ENCODE assay signal across 19 cellular contexts in the genomic region with DNA sequence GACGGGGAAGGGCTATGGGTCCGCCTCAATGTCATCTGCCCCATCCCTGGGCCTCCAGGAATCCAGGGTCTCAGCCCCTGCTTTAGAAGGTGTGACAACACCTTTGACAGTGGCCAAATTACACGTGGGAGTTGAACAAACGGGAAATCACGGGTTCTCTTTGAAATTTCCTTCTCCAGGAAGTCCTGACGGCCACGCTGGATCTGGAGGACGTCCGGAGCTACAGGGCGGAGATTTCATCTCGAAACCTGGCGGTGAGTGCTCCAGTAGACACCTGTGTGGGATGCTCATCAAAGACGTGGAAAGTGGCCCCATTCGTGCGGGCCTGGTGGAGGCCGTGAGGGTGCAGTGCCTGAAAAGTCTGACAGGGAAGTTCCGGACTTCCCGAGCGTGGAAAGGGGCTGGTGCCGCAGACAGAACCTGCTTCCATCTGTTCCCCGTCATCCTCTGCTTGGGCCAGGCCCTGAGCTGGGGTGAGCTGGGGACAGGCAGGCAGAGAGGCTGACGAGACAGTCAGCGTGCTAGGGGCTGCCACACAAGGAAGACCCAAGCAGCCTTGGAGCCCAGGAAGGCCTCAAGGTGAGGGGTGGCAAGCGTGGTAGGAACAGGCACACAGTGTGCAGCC. TPM values are rescaled to one million over a fixed set of nuclear protein-coding genes. Genes with fewer than 3 reads are reported as not detected.
DNase-seq lines count a peak whose midpoint lies in the region; ATAC-seq, FAIRE-seq and TF ChIP-seq lines count a peak whose summit lies in the region.
"Had no signal": no experiment of that assay in that cellular context is flagged by ENCODE, and none has a peak within 500 bp of the region (broad histone marks: within the 10 kb centered on the region; RNA-seq: fewer than 3 reads in every experiment).

No MANE protein-coding gene starts in this region.

- no peaks in the 10 kb centered on the region for H3K9me3 ChIP-seq in GM12878 (replicated peaks; ENCODE audit: control insufficient read depth, insufficient read depth, low read length)

- H3K4me1 ChIP-seq in GM12878 (ENCODE audit: control insufficient read depth, insufficient read depth, low read length): no peaks in the 10 kb centered on the region

- intact Hi-C loops in left ventricle myocardium superior (cut with micrococcal nuclease): no loop called here
- intact Hi-C loops in cardiac septum (cut with DNase I): no loop called here
- intact Hi-C loops in GM12878 (cut with micrococcal nuclease; ENCODE audit: unreplicated experiment): no loop called here
- intact Hi-C loops in activated CD4-positive, alpha-beta T cell treated with anti-CD3 and anti-CD28 coated beads, Interleukin-2, amount 10 ng/mL, durations not matched to agents 24 days and 14 days (cut with micrococcal nuclease): no loop called here

- H3K36me3 Mint-ChIP-seq in nephron progenitor cell (ENCODE audit: low read depth) (peaks cover 44% of the 10 kb centered on the region), type B pancreatic cell (peaks cover 33% of the 10 kb centered on the region)
- peaks cover 53% of the 10 kb centered on the region for H3K36me3 Mint-ChIP-seq in activated CD4-positive, alpha-beta T cell treated with anti-CD3 and anti-CD28 coated beads, Interleukin-2, amount 10 ng/mL, durations not matched to agents 24 days and 14 days (ENCODE audit: low read depth)

- POLR2A ChIA-PET in GM12878 (lab: Charles Lee): no interaction called here

- H3K4me3 ChIP-seq in GM12878: no peak overlapping the region
- H3K4me3 ChIP-seq: GM23338 had no signal

- no peak for FAIRE-seq in GM12878 (lab: Jason Lieb, UNC)
- FAIRE-seq: D721Med had no signal

- no peak for TF ChIP-seq RAD21 in GM12878 (IDR thresholded peaks at IDR 0.05; ENCODE audit: insufficient read depth, low read depth, low read length)

- H3K27ac ChIP-seq in GM12878 (ENCODE audit: control insufficient read depth, insufficient read depth): no peak overlapping the region
- H3K27ac ChIP-seq: C4-2B had no signal

- H3K9me3 Mint-ChIP-seq in nephron progenitor cell (no peaks in the 10 kb centered on the region), type B pancreatic cell (no peaks in the 10 kb centered on the region)
- no peaks in the 10 kb centered on the region for H3K9me3 Mint-ChIP-seq in activated CD4-positive, alpha-beta T cell treated with anti-CD3 and anti-CD28 coated beads, Interleukin-2, amount 10 ng/mL, durations not matched to agents 24 days and 14 days
- H3K9me3 Mint-ChIP-seq: CD4-positive, alpha-beta memory T cell; GM23338; H9 had no signal

- H3K4me2 ChIP-seq in GM12878 (ENCODE audit: control insufficient read depth, insufficient read depth): no peak overlapping the region
- H3K4me2 ChIP-seq: GM23338 had no signal

- in situ Hi-C loops in GM12878 (cut with MboI): no loop called here

- peak; percentile 15; the same call in 1 of the 2 replicates for TF ChIP-seq POLR2A in GM12878 (IDR thresholded peaks at IDR 0.05; ENCODE audit: low read depth, low read length)

- 95% methylated on average over 24 of the region's 24 CpGs for WGBS in GM12878 (ENCODE audit: insufficient coverage, insufficient replicate concordance, low lambda C conversion rate, missing lambda C conversion rate)

- DNase-seq in left ventricle myocardium superior (peak; percentile 21), cardiac septum (ENCODE audit: low spot score) (no peak), GM12878 (ENCODE audit: low read depth, low spot score) (no peak), nephron progenitor cell (no peak), type B pancreatic cell (ENCODE audit: extremely low spot score, unreplicated experiment) (no peak), NCI-H1417 treated with DMSO at 0.1 percent for 48 hours (lab: John Stamatoyannopoulos, UW) (no peak), NCI-H187 (lab: John Stamatoyannopoulos, UW) (no peak)
- no peak for DNase-seq in activated CD4-positive, alpha-beta T cell treated with anti-CD3 and anti-CD28 coated beads, Interleukin-2, amount 10 ng/mL, durations not matched to agents 24 days and 14 days
- DNase-seq: ACHN; CD4-positive, alpha-beta memory T cell; DND-41; GDM1; IMR-90 had no signal

- CTCF ChIA-PET in GM12878 (lab: Yijun Ruan, JAX): interaction anchor here (0.6 kb wide), 1 partner anchor 10 kb away, joined by 3 read pairs; no protein-coding TSS in a partner anchor

- H3K27me3 Mint-ChIP-seq in nephron progenitor cell (ENCODE audit: low read depth, poor library complexity) (peaks cover 2% of the 10 kb centered on the region), type B pancreatic cell (no peaks in the 10 kb centered on the region)
- H3K27me3 Mint-ChIP-seq in activated CD4-positive, alpha-beta T cell treated with anti-CD3 and anti-CD28 coated beads, Interleukin-2, amount 10 ng/mL, durations not matched to agents 24 days and 14 days: no peaks in the 10 kb centered on the region
- H3K27me3 Mint-ChIP-seq: CD4-positive, alpha-beta memory T cell had no signal

- H3K79me2 ChIP-seq in GM12878 (ENCODE audit: control insufficient read depth, insufficient read depth, low read length): no peaks in the 10 kb centered on the region

- H3K4me1 Mint-ChIP-seq in nephron progenitor cell (peaks cover 25% of the 10 kb centered on the region), type B pancreatic cell (ENCODE audit: unreplicated experiment) (peaks cover 5% of the 10 kb centered on the region)
- no peaks in the 10 kb centered on the region for H3K4me1 Mint-ChIP-seq in activated CD4-positive, alpha-beta T cell treated with anti-CD3 and anti-CD28 coated beads, Interleukin-2, amount 10 ng/mL, durations not matched to agents 24 days and 14 days
- H3K4me1 Mint-ChIP-seq: CD4-positive, alpha-beta memory T cell had no signal

- H3K4me3 Mint-ChIP-seq in nephron progenitor cell (no peak overlapping the region), type B pancreatic cell (no peak overlapping the region)
- H3K4me3 Mint-ChIP-seq in activated CD4-positive, alpha-beta T cell treated with anti-CD3 and anti-CD28 coated beads, Interleukin-2, amount 10 ng/mL, durations not matched to agents 24 days and 14 days: no peak overlapping the region
- H3K4me3 Mint-ChIP-seq: CD4-positive, alpha-beta memory T cell; GM23338 had no signal

- no peak overlapping the region for H2AFZ ChIP-seq in GM12878 (ENCODE audit: control insufficient read depth, low read depth, low read length)
- H2AFZ ChIP-seq: GM23338 had no signal

- no peaks in the 10 kb centered on the region for H4K20me1 ChIP-seq in GM12878 (ENCODE audit: control insufficient read depth, insufficient read depth)

- H3K27ac Mint-ChIP-seq in nephron progenitor cell (peak overlapping the region; percentile 54), type B pancreatic cell (peak overlapping the region; percentile 48)
- H3K27ac Mint-ChIP-seq in activated CD4-positive, alpha-beta T cell treated with anti-CD3 and anti-CD28 coated beads, Interleukin-2, amount 10 ng/mL, durations not matched to agents 24 days and 14 days: no peak overlapping the region
- H3K27ac Mint-ChIP-seq: CD4-positive, alpha-beta memory T cell; GM23338 had no signal

- SMC1A ChIA-PET in GM12878 (lab: Charles Lee; ENCODE audit: uncharacterized antibody, unreplicated experiment): interaction anchor here (0.6 kb wide), 1 partner anchor 20 kb away, joined by 3 read pairs; no protein-coding TSS in a partner anchor

- no peak for TF ChIP-seq CTCF in GM12878 (IDR thresholded peaks at IDR 0.05 in 2 of 3, conservative IDR thresholded peaks at IDR 0.05 in 1 of 3; ENCODE audit: control insufficient read depth in 2 of 3, extremely low read depth in 1 of 3, insufficient read depth in 1 of 3, low read depth in 3 of 3, low read length in 3 of 3)
- TF ChIP-seq CTCF in nephron progenitor cell (IDR thresholded peaks at IDR 0.05): no peak
- TF ChIP-seq CTCF in type B pancreatic cell (conservative IDR thresholded peaks at IDR 0.05): no peak

- H3K9ac ChIP-seq in GM12878 (ENCODE audit: control insufficient read depth, insufficient read depth, low read length): no peak overlapping the region

- RAD21 ChIA-PET in GM12878 (lab: Charles Lee; ENCODE audit: unreplicated experiment): no interaction called here

- TSS peak; percentile 36 for BruUV-seq in GM12878 (replicated peaks; lab: Mats Ljungman, UMichigan)

- ATAC-seq in left ventricle myocardium superior (no peak), GM12878 (no peak)

- TF ChIP-seq EP300 in GM12878 (IDR thresholded peaks at IDR 0.05; ENCODE audit: borderline replicate concordance in 1 of 2, control insufficient read depth in 1 of 2, low read depth in 2 of 2, low read length in 2 of 2): no peak

- H3K36me3 ChIP-seq in GM12878 (ENCODE audit: control insufficient read depth in 2 of 2, insufficient read depth in 2 of 2, low read length in 1 of 2): peaks cover 29 to 42% of the 10 kb centered on the region in 2 experiments

- no peaks in the 10 kb centered on the region for H3K27me3 ChIP-seq in GM12878 (replicated peaks in 1 of 2; ENCODE audit: control insufficient read depth in 2 of 2, insufficient read depth in 2 of 2, low read length in 1 of 2)

RNA-seq across cellular contexts. Expression of a gene that starts 25.3 kb away (rescaled TPM):
- total RNA-seq in left ventricle myocardium superior: 20.5 TPM
- 22.0 TPM for total RNA-seq in cardiac septum
- total RNA-seq in GM12878 (2013; cell fraction: nucleolus; rRNA removed): 486 and 543 TPM in 2 replicates
- total RNA-seq in GM12878 (2014; rRNA removed): 83.2 and 89.2 TPM in 2 replicates
- total RNA-seq in GM12878 (2014; rRNA removed; fragmentation: Illumina TruSeq; extraction: Trizol): 57.4 and 57.5 TPM in 2 replicates
- total RNA-seq in GM12878 (2021): 83.1 and 90.2 TPM in 2 replicates
- 55.1 TPM for polyA plus RNA-seq in GM12878 (2011; ENCODE audit: low read depth)
- polyA plus RNA-seq in GM12878 (2011; rRNA removed): 62.0 and 75.2 TPM in 2 replicates
- polyA plus RNA-seq in GM12878 (2011; cell fraction: cytosol; rRNA removed): 73.7 and 88.1 TPM in 2 replicates
- polyA plus RNA-seq in GM12878 (2011; cell fraction: nucleus; rRNA removed): 631 and 743 TPM in 2 replicates
- 104 and 105 TPM in 2 replicates for polyA plus RNA-seq in GM12878 (2012)
- 51.4 and 57.4 TPM in 2 replicates for polyA plus RNA-seq in GM12878 (2014; fragmentation: Illumina TruSeq; extraction: Trizol)
- 10 to 100 TPM; 12.2 to 18.8 TPM for polyA plus RNA-seq in GM12878 (2014; fragmentation: Nextera tagmentation; extraction: Ambion mirVana)
- polyA plus RNA-seq in GM12878 (2014; rRNA removed): 88.9 and 89.0 TPM in 2 replicates
- polyA plus RNA-seq in GM12878 (2016; fragmentation: Nextera tagmentation; extraction: Ambion mirVana): 10 to 100 TPM; 66.7 to 72.3 TPM
- 119 and 154 TPM in 2 replicates for polyA minus RNA-seq in GM12878 (2011; rRNA and poly(A)+ RNA removed)
- 29.8 and 31.1 TPM in 2 replicates for polyA minus RNA-seq in GM12878 (2011; cell fraction: cytosol; rRNA and poly(A)+ RNA removed)
- polyA minus RNA-seq in GM12878 (2011; cell fraction: nucleus; rRNA and poly(A)+ RNA removed): 209 and 266 TPM in 2 replicates
- total RNA-seq in type B pancreatic cell (ENCODE audit: low replicate concordance): 66.6 and 96.7 TPM in 2 replicates
- 101 and 109 TPM in 2 replicates for total RNA-seq in activated CD4-positive, alpha-beta T cell treated with anti-CD3 and anti-CD28 coated beads, Interleukin-2, amount 10 ng/mL, durations not matched to agents 24 days and 14 days

RNA-seq across cellular contexts. Expression of a gene that starts 30.1 kb away (rescaled TPM):
- total RNA-seq in left ventricle myocardium superior (41.3 TPM), cardiac septum (31.2 TPM), GM12878 (2014; rRNA removed) (86.7 and 92.6 TPM in 2 replicates), GM12878 (2014; rRNA removed; fragmentation: Illumina TruSeq; extraction: Trizol) (30.7 and 31.2 TPM in 2 replicates), GM12878 (2021) (115 and 126 TPM in 2 replicates), type B pancreatic cell (ENCODE audit: low replicate concordance) (97.0 and 99.1 TPM in 2 replicates)
- 48.9 and 54.3 TPM in 2 replicates for total RNA-seq in GM12878 (2013; cell fraction: nucleolus; rRNA removed)
- polyA plus RNA-seq in GM12878 (2011; ENCODE audit: low read depth): 47.8 TPM
- polyA plus RNA-seq in GM12878 (2011; rRNA removed) (36.1 and 106 TPM in 2 replicates), GM12878 (2014; fragmentation: Illumina TruSeq; extraction: Trizol) (54.0 and 92.0 TPM in 2 replicates), GM12878 (2014; fragmentation: Nextera tagmentation; extraction: Ambion mirVana) (10 to 100 TPM in 1 of 2 experiments, 1 to 10 TPM in 1; 4.2 to 13.8 TPM), GM12878 (2014; rRNA removed) (67.8 and 79.5 TPM in 2 replicates), GM12878 (2016; fragmentation: Nextera tagmentation; extraction: Ambion mirVana) (10 to 100 TPM; 46.1 to 47.8 TPM)
- polyA plus RNA-seq in GM12878 (2011; cell fraction: cytosol; rRNA removed): 89.5 and 113 TPM in 2 replicates
- 78.6 and 90.6 TPM in 2 replicates for polyA plus RNA-seq in GM12878 (2011; cell fraction: nucleus; rRNA removed)
- 84.3 and 96.6 TPM in 2 replicates for polyA plus RNA-seq in GM12878 (2012)
- 90.8 and 101 TPM in 2 replicates for polyA minus RNA-seq in GM12878 (2011; rRNA and poly(A)+ RNA removed)
- polyA minus RNA-seq in GM12878 (2011; cell fraction: cytosol; rRNA and poly(A)+ RNA removed): 66.6 and 73.7 TPM in 2 replicates
- 26.7 and 44.7 TPM in 2 replicates for polyA minus RNA-seq in GM12878 (2011; cell fraction: nucleus; rRNA and poly(A)+ RNA removed)
- 112 and 116 TPM in 2 replicates for total RNA-seq in activated CD4-positive, alpha-beta T cell treated with anti-CD3 and anti-CD28 coated beads, Interleukin-2, amount 10 ng/mL, durations not matched to agents 24 days and 14 days

RNA-seq across cellular contexts. Expression of a gene that starts 48.7 kb away (rescaled TPM):
- not detected for total RNA-seq in left ventricle myocardium superior
- total RNA-seq in cardiac septum: not detected
- total RNA-seq in GM12878 (2013; cell fraction: nucleolus; rRNA removed): 0.46 and 0.59 TPM in 2 replicates
- 0.05 TPM in 1 of 2 replicates, not detected in the other for total RNA-seq in GM12878 (2014; rRNA removed)
- total RNA-seq in GM12878 (2014; rRNA removed; fragmentation: Illumina TruSeq; extraction: Trizol): not detected in 2 replicates
- total RNA-seq in GM12878 (2021): not detected in 2 replicates
- not detected for polyA plus RNA-seq in GM12878 (2011; ENCODE audit: low read depth)
- 0.07 and 0.10 TPM in 2 replicates for polyA plus RNA-seq in GM12878 (2011; rRNA removed)
- not detected in 2 replicates for polyA plus RNA-seq in GM12878 (2011; cell fraction: cytosol; rRNA removed)
- 0.48 and 0.76 TPM in 2 replicates for polyA plus RNA-seq in GM12878 (2011; cell fraction: nucleus; rRNA removed)
- polyA plus RNA-seq in GM12878 (2012): 0.07 TPM in 1 of 2 replicates, not detected in the other
- 0.15 and 0.17 TPM in 2 replicates for polyA plus RNA-seq in GM12878 (2014; fragmentation: Illumina TruSeq; extraction: Trizol)
- under 1 TPM in 1 of 2 experiments, not detected in 1; 0.23 TPM for polyA plus RNA-seq in GM12878 (2014; fragmentation: Nextera tagmentation; extraction: Ambion mirVana)
- 0.23 TPM in 1 of 2 replicates, not detected in the other for polyA plus RNA-seq in GM12878 (2014; rRNA removed)
- not detected for polyA plus RNA-seq in GM12878 (2016; fragmentation: Nextera tagmentation; extraction: Ambion mirVana)
- polyA minus RNA-seq in GM12878 (2011; rRNA and poly(A)+ RNA removed): 0.37 and 0.46 TPM in 2 replicates
- not detected in 2 replicates for polyA minus RNA-seq in GM12878 (2011; cell fraction: cytosol; rRNA and poly(A)+ RNA removed)
- 0.86 TPM in 1 of 2 replicates, not detected in the other for polyA minus RNA-seq in GM12878 (2011; cell fraction: nucleus; rRNA and poly(A)+ RNA removed)
- not detected in 2 replicates for total RNA-seq in type B pancreatic cell (ENCODE audit: low replicate concordance)
- not detected in 2 replicates for total RNA-seq in activated CD4-positive, alpha-beta T cell treated with anti-CD3 and anti-CD28 coated beads, Interleukin-2, amount 10 ng/mL, durations not matched to agents 24 days and 14 days
- total RNA-seq: A172; CD4-positive, alpha-beta memory T cell; GM23338; H9; HT-29; IMR-90 had no signal
- polyA plus RNA-seq: CD4-positive, alpha-beta memory T cell; GM23338; IMR-90 had no signal

RNA-seq across cellular contexts. Expression of a gene that starts 59.5 kb away (rescaled TPM):
- total RNA-seq in left ventricle myocardium superior (not detected), cardiac septum (not detected), GM12878 (2014; rRNA removed) (0.22 TPM in 1 of 2 replicates, not detected in the other), GM12878 (2014; rRNA removed; fragmentation: Illumina TruSeq; extraction: Trizol) (not detected in 2 replicates), GM12878 (2021) (0.36 TPM in 1 of 2 replicates, not detected in the other), type B pancreatic cell (ENCODE audit: low replicate concordance) (not detected in 2 replicates)
- 0.73 and 1.3 TPM in 2 replicates for total RNA-seq in GM12878 (2013; cell fraction: nucleolus; rRNA removed)
- not detected for polyA plus RNA-seq in GM12878 (2011; ENCODE audit: low read depth)
- polyA plus RNA-seq in GM12878 (2011; rRNA removed) (0.10 and 0.15 TPM in 2 replicates), GM12878 (2014; fragmentation: Illumina TruSeq; extraction: Trizol) (0.12 and 0.38 TPM in 2 replicates), GM12878 (2014; fragmentation: Nextera tagmentation; extraction: Ambion mirVana) (under 1 TPM in 1 of 2 experiments, not detected in 1; 0.07 TPM), GM12878 (2014; rRNA removed) (not detected in 2 replicates), GM12878 (2016; fragmentation: Nextera tagmentation; extraction: Ambion mirVana) (not detected)
- 0.09 TPM in 1 of 2 replicates, not detected in the other for polyA plus RNA-seq in GM12878 (2011; cell fraction: cytosol; rRNA removed)
- 0.34 and 0.64 TPM in 2 replicates for polyA plus RNA-seq in GM12878 (2011; cell fraction: nucleus; rRNA removed)
- 0.28 and 0.39 TPM in 2 replicates for polyA plus RNA-seq in GM12878 (2012)
- polyA minus RNA-seq in GM12878 (2011; rRNA and poly(A)+ RNA removed): 0.41 TPM in 1 of 2 replicates, not detected in the other
- polyA minus RNA-seq in GM12878 (2011; cell fraction: cytosol; rRNA and poly(A)+ RNA removed): not detected in 2 replicates
- 0.38 TPM in 1 of 2 replicates, not detected in the other for polyA minus RNA-seq in GM12878 (2011; cell fraction: nucleus; rRNA and poly(A)+ RNA removed)
- not detected in 2 replicates for total RNA-seq in activated CD4-positive, alpha-beta T cell treated with anti-CD3 and anti-CD28 coated beads, Interleukin-2, amount 10 ng/mL, durations not matched to agents 24 days and 14 days
- total RNA-seq: A172; CD4-positive, alpha-beta memory T cell; GM23338; H9; HT-29; IMR-90 had no signal
- polyA plus RNA-seq: CD4-positive, alpha-beta memory T cell; GM23338 had no signal
